In the genomic region with DNA sequence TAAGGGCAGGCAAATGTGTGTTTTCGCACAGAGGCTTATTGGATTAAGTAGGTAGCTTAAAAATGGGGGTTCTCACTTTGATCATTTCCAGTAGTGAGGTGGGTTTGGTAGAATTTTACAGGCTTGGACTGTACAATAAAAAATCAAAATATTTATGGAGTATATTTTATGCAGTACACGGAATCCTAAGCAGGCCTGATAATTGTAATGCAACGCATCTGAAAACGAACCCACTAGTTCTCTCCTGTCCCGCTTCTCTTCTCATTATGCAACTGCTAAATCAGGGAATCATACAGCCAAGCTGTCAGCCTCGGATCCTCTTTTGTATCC, we compare ENCODE assay signal across 8 cellular contexts. TPM values are rescaled to one million over a fixed set of nuclear protein-coding genes. Genes with fewer than 3 reads are reported as not detected.
DNase-seq lines count a peak whose midpoint lies in the region; ATAC-seq lines count a peak whose summit lies in the region.

No MANE protein-coding gene starts in this region.

- DNase-seq in HT-29 (ENCODE audit: low spot score): no peak
- DNase-seq in posterior vena cava (ENCODE audit: low spot score): no peak
- no peak for DNase-seq in DMS 273 (lab: John Stamatoyannopoulos, UW; ENCODE audit: unreplicated experiment)

- peak overlapping the region; percentile 94 for H2AFZ ChIP-seq in ACC112 (ENCODE audit: low read length, unreplicated experiment)

- H3K36me3 ChIP-seq in ACC112 (ENCODE audit: insufficient read depth, low read length): peaks cover under 1% of the 10 kb centered on the region; the same call in 1 of the 2 replicates
- no peaks in the 10 kb centered on the region for H3K36me3 ChIP-seq in muscle layer of colon (ENCODE audit: insufficient read depth, low read length)

- ATAC-seq in HG02852 (IDR thresholded peaks at IDR 0.05; ENCODE audit: unreplicated experiment) (peak; percentile 0), HG03378 (IDR thresholded peaks at IDR 0.05; ENCODE audit: unreplicated experiment) (no peak)

- H3K27me3 ChIP-seq in ACC112 (ENCODE audit: insufficient read depth, low read length) (no peaks in the 10 kb centered on the region), muscle layer of colon (ENCODE audit: control insufficient read depth in 1 of 2, insufficient read depth in 2 of 2, low read length in 2 of 2) (no peaks in the 10 kb centered on the region)

- no peaks in the 10 kb centered on the region for H3K9me3 ChIP-seq in muscle layer of colon (ENCODE audit: low read length)

- H3K4me1 ChIP-seq in ACC112 (ENCODE audit: control insufficient read depth, insufficient read depth, low read length, unreplicated experiment) (peaks cover 12% of the 10 kb centered on the region), muscle layer of colon (ENCODE audit: insufficient read depth, low read length) (peaks cover 24% of the 10 kb centered on the region)

- intact Hi-C loops in posterior vena cava (cut with DNase I): no loop called here

- H3K27ac ChIP-seq in ACC112 (ENCODE audit: low read depth, low read length) (no peak overlapping the region), angular gyrus (ENCODE audit: low read depth, low read length) (peak overlapping the region; percentile 54), muscle layer of colon (ENCODE audit: low read depth, low read length) (peak overlapping the region; percentile 86)

- H3K4me3 ChIP-seq in ACC112 (ENCODE audit: low read depth, low read length) (peak overlapping the region; percentile 82), muscle layer of colon (ENCODE audit: low read depth in 1 of 2, low read length in 2 of 2) (peak overlapping the region; percentile 4 to 100)

- H3K79me2 ChIP-seq in ACC112 (ENCODE audit: control insufficient read depth, insufficient read depth, low read length, unreplicated experiment): peaks cover 41% of the 10 kb centered on the region

- H3K9ac ChIP-seq in muscle layer of colon (ENCODE audit: low read length): peak overlapping the region; percentile 94

RNA-seq across cellular contexts. Expression of a gene that starts 0.4 kb away (rescaled TPM):
- 9.7 and 10.1 TPM in 2 replicates for total RNA-seq in HT-29 (2014; rRNA removed; shearing (Covaris generic))
- total RNA-seq in posterior vena cava: 10 to 100 TPM; 15.9 TPM
